9 cellular contexts compared by ENCODE assay signal in the genomic region with DNA sequence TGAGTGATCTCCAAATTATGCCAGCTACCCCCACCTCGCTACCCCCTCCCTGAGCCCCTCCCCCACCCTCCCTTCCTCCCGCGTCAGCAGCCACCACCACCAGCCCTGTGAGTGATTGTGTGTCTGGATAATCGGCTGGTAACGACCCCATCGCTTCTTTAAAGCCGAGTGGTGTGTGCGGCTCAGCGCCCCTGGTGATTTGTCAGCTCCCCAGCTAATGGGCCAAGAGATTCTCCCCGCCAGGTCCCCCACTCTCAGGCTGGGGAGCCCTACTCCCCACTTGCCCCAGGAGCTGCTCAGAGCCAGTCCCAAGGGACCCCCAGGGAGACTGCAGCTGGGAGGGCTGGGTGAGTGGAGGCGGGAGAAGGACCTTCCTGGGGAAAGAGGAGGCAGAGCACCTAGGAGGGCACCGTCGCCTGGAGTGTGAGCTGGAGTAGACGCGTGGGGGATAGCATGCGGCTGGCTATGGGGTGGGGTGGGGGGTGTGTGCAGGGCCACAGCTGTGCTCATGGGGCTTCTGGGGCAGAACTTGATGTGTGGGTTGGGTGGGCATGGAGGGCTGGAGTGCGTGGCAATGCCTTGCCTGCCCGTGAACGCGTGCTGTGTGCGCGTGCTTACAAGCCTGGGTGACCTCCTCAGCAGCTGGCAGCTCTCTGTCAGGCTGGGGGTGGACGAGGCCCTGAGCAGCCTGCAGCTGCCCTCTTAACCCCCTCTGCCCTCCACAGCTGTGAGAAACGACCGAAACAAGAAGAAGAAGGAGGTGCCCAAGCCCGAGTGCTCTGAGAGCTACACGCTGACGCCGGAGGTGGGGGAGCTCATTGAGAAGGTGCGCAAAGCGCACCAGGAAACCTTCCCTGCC. TPM values are rescaled to one million over a fixed set of nuclear protein-coding genes. Genes with fewer than 3 reads are reported as not detected.
A peak's percentile ranks its signal among the peaks of the same experiment; 100 is the strongest.
DNase-seq lines count a peak whose midpoint lies in the region; ATAC-seq and TF ChIP-seq lines count a peak whose summit lies in the region.
"Had no signal": no experiment of that assay in that cellular context is flagged by ENCODE, and none has a peak within 500 bp of the region (broad histone marks: within the 10 kb centered on the region; RNA-seq: fewer than 3 reads in every experiment).

No MANE protein-coding gene starts in this region.

- H3K36me3 ChIP-seq in hepatocyte (replicated peaks; ENCODE audit: insufficient read depth, low read depth) (no peaks in the 10 kb centered on the region), sigmoid colon (peaks cover 8 to 55% (median 24%) of the 10 kb centered on the region in 4 donors), ascending aorta (peaks cover 40 to 67% of the 10 kb centered on the region in 2 donors)

- intact Hi-C loops in sigmoid colon (cut with DNase I) = loop anchor here (5.0 kb wide), 1 partner anchor 134 kb away; a partner anchor contains a TSS
- intact Hi-C loops in ascending aorta (cut with DNase I) = no loop called here

- no peak for TF ChIP-seq CTCF in hepatocyte (IDR thresholded peaks at IDR 0.05; ENCODE audit: poor library complexity)
- TF ChIP-seq CTCF in sigmoid colon (IDR thresholded peaks at IDR 0.05) = no peak
- TF ChIP-seq CTCF in ascending aorta (IDR thresholded peaks at IDR 0.05) = no peak

- no peak for TF ChIP-seq POLR2A in sigmoid colon (IDR thresholded peaks at IDR 0.05)

- no peak for TF ChIP-seq EP300 in sigmoid colon (IDR thresholded peaks at IDR 0.05)

- H3K9me2 ChIP-seq in hepatocyte (replicated peaks; ENCODE audit: insufficient read depth) = no peaks in the 10 kb centered on the region

- WGBS in hepatocyte (ENCODE audit: low lambda C conversion rate, missing lambda C conversion rate) = 68% methylated on average over 28 of the region's 31 CpGs
- WGBS in sigmoid colon, 2 donors = 77 to 86% methylated on average over 31 of the region's 31 CpGs

- no peaks in the 10 kb centered on the region for H3K9me3 ChIP-seq in hepatocyte (ENCODE audit: low read depth)
- H3K9me3 ChIP-seq in sigmoid colon = no peaks in the 10 kb centered on the region
- H3K9me3 ChIP-seq in ascending aorta = no peaks in the 10 kb centered on the region

- H3K27me3 ChIP-seq in hepatocyte = no peaks in the 10 kb centered on the region
- H3K27me3 ChIP-seq in sigmoid colon = no peaks in the 10 kb centered on the region
- no peaks in the 10 kb centered on the region for H3K27me3 ChIP-seq in ascending aorta

- H3K4me3 ChIP-seq in hepatocyte (no peak overlapping the region), sigmoid colon (no peak overlapping the region), ascending aorta (no peak overlapping the region)

- DNase-seq in NCI-H2107 treated with DMSO at 0.1 percent for 48 hours (lab: John Stamatoyannopoulos, UW; ENCODE audit: unreplicated experiment) = peak; percentile 40
- no peak for DNase-seq in NCI-H2107 (lab: John Stamatoyannopoulos, UW)
- DNase-seq in NCI-H82 (lab: John Stamatoyannopoulos, UW) = peak; percentile 88
- DNase-seq in hepatocyte (ENCODE audit: low spot score) = peak; percentile 5
- no peak for DNase-seq in sigmoid colon
- DNase-seq in ascending aorta (ENCODE audit: low spot score in 2 of 2) = no peak
- DNase-seq: naive thymus-derived CD8-positive, alpha-beta T cell had no signal

- H3K79me2 ChIP-seq in hepatocyte = peaks cover 47% of the 10 kb centered on the region

- H2AFZ ChIP-seq in hepatocyte = no peak overlapping the region

- peak overlapping the region; percentile 55 for H3K27ac ChIP-seq in hepatocyte
- H3K27ac ChIP-seq in sigmoid colon = peak overlapping the region; percentile 3 to 96 (median 18)
- H3K27ac ChIP-seq in ascending aorta = no peak overlapping the region

- H3K4me2 ChIP-seq in hepatocyte = peak overlapping the region; percentile 48

- ATAC-seq in HG03354 (IDR thresholded peaks at IDR 0.05; ENCODE audit: poor library complexity, severe bottlenecking, unreplicated experiment) (no peak), HG03432 (IDR thresholded peaks at IDR 0.05; ENCODE audit: unreplicated experiment) (no peak)
- ATAC-seq: naive thymus-derived CD8-positive, alpha-beta T cell had no signal

- peaks cover 60% of the 10 kb centered on the region for H3K4me1 ChIP-seq in hepatocyte (ENCODE audit: insufficient read depth)
- peaks cover 0 to 80% (median 78%) of the 10 kb centered on the region in 4 donors for H3K4me1 ChIP-seq in sigmoid colon
- H3K4me1 ChIP-seq in ascending aorta = peaks cover 23 to 37% of the 10 kb centered on the region in 2 donors

- H4K20me1 ChIP-seq in hepatocyte (ENCODE audit: insufficient read depth, poor library complexity, severe bottlenecking) = peaks cover 32% of the 10 kb centered on the region

RNA-seq across cellular contexts. Expression of a gene that starts 13.1 kb away (rescaled TPM):
- total RNA-seq in hepatocyte (0.47 TPM in 1 of 2 replicates, not detected in the other), sigmoid colon (1 to 10 TPM in 1 of 4 donors, under 1 TPM in 1, not detected in 2; 0.49 to 2.1 TPM), ascending aorta (not detected)
- polyA plus RNA-seq in hepatocyte (3.3 and 3.8 TPM in 2 replicates), sigmoid colon (under 1 TPM in 1 of 3 donors, not detected in 2; 0.64 TPM)
- total RNA-seq: naive thymus-derived CD8-positive, alpha-beta T cell had no signal
- polyA plus RNA-seq: naive thymus-derived CD8-positive, alpha-beta T cell had no signal

RNA-seq across cellular contexts. Expression of a gene that starts 42.4 kb away (rescaled TPM):
- total RNA-seq in hepatocyte (19.2 and 30.0 TPM in 2 replicates), sigmoid colon (10 to 100 TPM; 15.8 to 27.3 (median 20.5) TPM), ascending aorta (77.3 TPM)
- polyA plus RNA-seq in hepatocyte (33.1 and 34.4 TPM in 2 replicates), sigmoid colon (10 to 100 TPM; 26.4 to 29.6 (median 27.8) TPM)

Comparison
In these comparisons a context has a peak if more than half of its experiments do, and no peak if none do; other contexts are left out.
1. DNase-seq: peak in NCI-H2107 treated with DMSO at 0.1 percent for 48 hours (single experiment), NCI-H82 (single experiment) and hepatocyte (single experiment); none in NCI-H2107 (single experiment), sigmoid colon (single experiment) and ascending aorta (0 of 2).
2. H3K27ac ChIP-seq: peak in hepatocyte (single experiment) and sigmoid colon (4 of 4); none in ascending aorta (0 of 2).